Comparison of ENCODE assay signal across 7 cellular contexts in the genomic region with DNA sequence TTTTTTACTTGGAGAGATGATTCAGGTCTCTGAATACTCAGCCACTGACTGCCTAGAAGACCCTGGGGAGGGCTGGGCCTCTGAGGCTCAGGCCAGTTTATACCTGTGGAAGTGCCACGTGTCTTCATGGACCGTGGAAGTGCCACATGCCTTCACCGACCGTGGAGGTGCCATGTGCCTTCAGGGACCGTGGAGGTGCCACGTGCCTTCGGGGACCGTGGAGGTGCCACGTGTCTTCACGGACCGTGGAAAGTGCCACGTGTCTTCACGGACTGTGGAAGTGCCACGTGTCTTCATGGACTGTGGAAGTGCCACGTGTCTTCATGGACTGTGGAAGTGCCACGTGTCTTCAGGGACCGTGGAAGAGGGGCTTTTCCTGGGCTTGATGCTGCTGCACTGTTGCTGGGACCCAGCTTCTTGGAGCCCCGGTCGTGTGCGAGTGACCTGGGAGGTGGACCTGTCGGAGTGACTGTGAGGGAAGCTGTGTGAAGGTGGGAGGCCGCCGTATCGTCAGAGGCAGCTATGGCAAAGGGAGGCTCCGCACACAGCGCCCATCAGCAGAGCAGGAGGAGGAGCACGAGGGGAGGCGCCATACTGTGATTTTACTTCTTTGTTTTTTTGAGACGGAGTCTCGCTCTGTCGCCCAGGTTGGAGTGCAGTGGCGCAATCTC.
DNase-seq lines count a peak whose midpoint lies in the region; ATAC-seq and TF ChIP-seq lines count a peak whose summit lies in the region.
"Not testable (repeated sequence)": the region's sequence is repeated elsewhere in the genome, so short reads cannot be mapped to it uniquely, and the experiment has no call there.

No MANE protein-coding gene starts in this region.

- 95% methylated on average over 32 of the region's 32 CpGs for WGBS in heart right ventricle, 2 donors
- WGBS in suprapubic skin = 92% methylated on average over 28 of the region's 32 CpGs

- DNase-seq in CD8-positive, alpha-beta memory T cell; WTC11 (ENCODE audit: low spot score); activated T-cell treated with anti-CD3 and anti-CD28 coated beads, Interleukin-2, amount 50 U/mL, for 72 hours; central memory CD8-positive, alpha-beta T cell (ENCODE audit: low spot score in 2 of 2); heart right ventricle; suprapubic skin (ENCODE audit: low spot score in 2 of 2): not testable (repeated sequence)
- peak; percentile 27 for DNase-seq in natural killer cell

- H3K27ac ChIP-seq in CD8-positive, alpha-beta memory T cell (ENCODE audit: low read depth, low read length) = not testable (repeated sequence)
- H3K27ac ChIP-seq in heart right ventricle = peak overlapping the region in 7 of 10 donors; percentile 4 to 94 (median 83)
- peak overlapping the region; percentile 59 for H3K27ac ChIP-seq in suprapubic skin

- not testable (repeated sequence) for H3K36me3 ChIP-seq in CD8-positive, alpha-beta memory T cell (ENCODE audit: insufficient read depth, low read length); heart right ventricle; suprapubic skin

- H3K27me3 ChIP-seq in CD8-positive, alpha-beta memory T cell (ENCODE audit: insufficient read depth, low read length, poor library complexity, severe bottlenecking); heart right ventricle; suprapubic skin: not testable (repeated sequence)

- peak overlapping the region in 2 of 7 donors; percentile 23 to 52 for H3K4me3 Mint-ChIP-seq in CD8-positive, alpha-beta memory T cell
- not testable (repeated sequence) for H3K4me3 Mint-ChIP-seq in WTC11; activated T-cell treated with anti-CD3 and anti-CD28 coated beads, Interleukin-2, amount 50 U/mL, for 72 hours; central memory CD8-positive, alpha-beta T cell; natural killer cell

- peaks cover 13 to 22% (median 18%) of the 10 kb centered on the region in 3 donors for H3K4me1 Mint-ChIP-seq in CD8-positive, alpha-beta memory T cell
- H3K4me1 Mint-ChIP-seq in WTC11 (peaks cover 28% of the 10 kb centered on the region), natural killer cell (peaks cover 40 to 62% of the 10 kb centered on the region in 2 donors)
- peaks cover 46% of the 10 kb centered on the region for H3K4me1 Mint-ChIP-seq in activated T-cell treated with anti-CD3 and anti-CD28 coated beads, Interleukin-2, amount 50 U/mL, for 72 hours (ENCODE audit: low read depth)
- peaks cover 18% of the 10 kb centered on the region for H3K4me1 Mint-ChIP-seq in central memory CD8-positive, alpha-beta T cell

- CTCF ChIA-PET in CD8-positive, alpha-beta memory T cell (lab: Charles Lee); WTC11 (lab: Charles Lee): not testable (repeated sequence)

- H3K4me3 ChIP-seq in CD8-positive, alpha-beta memory T cell (ENCODE audit: low read length); heart right ventricle; suprapubic skin: not testable (repeated sequence)

- not testable (repeated sequence) for H3K9me3 Mint-ChIP-seq in CD8-positive, alpha-beta memory T cell; WTC11; activated T-cell treated with anti-CD3 and anti-CD28 coated beads, Interleukin-2, amount 50 U/mL, for 72 hours; central memory CD8-positive, alpha-beta T cell; natural killer cell

- H3K36me3 Mint-ChIP-seq in CD8-positive, alpha-beta memory T cell = peaks cover 0 to 50% (median 9%) of the 10 kb centered on the region in 3 donors
- H3K36me3 Mint-ChIP-seq in WTC11; central memory CD8-positive, alpha-beta T cell (ENCODE audit: insufficient read depth); natural killer cell: not testable (repeated sequence)
- peaks cover 0 to 11% of the 10 kb centered on the region in 2 donors for H3K36me3 Mint-ChIP-seq in activated T-cell treated with anti-CD3 and anti-CD28 coated beads, Interleukin-2, amount 50 U/mL, for 72 hours (ENCODE audit: insufficient read depth in 2 of 2)

- POLR2A ChIA-PET in CD8-positive, alpha-beta memory T cell (lab: Charles Lee); WTC11 (lab: Charles Lee): not testable (repeated sequence)

- peak overlapping the region in 6 of 8 donors; percentile 12 to 94 (median 38) for H3K27ac Mint-ChIP-seq in CD8-positive, alpha-beta memory T cell
- H3K27ac Mint-ChIP-seq in WTC11 (peak overlapping the region; percentile 99; the same call in 1 of the 2 replicates), natural killer cell (peak overlapping the region; percentile 83 to 94)
- H3K27ac Mint-ChIP-seq in activated T-cell treated with anti-CD3 and anti-CD28 coated beads, Interleukin-2, amount 50 U/mL, for 72 hours = peak overlapping the region; percentile 23
- H3K27ac Mint-ChIP-seq in central memory CD8-positive, alpha-beta T cell (ENCODE audit: low read depth) = peak overlapping the region; percentile 48

- H3K4me1 ChIP-seq in CD8-positive, alpha-beta memory T cell (ENCODE audit: insufficient read depth, low read length) = peaks cover 28% of the 10 kb centered on the region
- H3K4me1 ChIP-seq in heart right ventricle (peaks cover 5 to 37% (median 22%) of the 10 kb centered on the region in 9 donors), suprapubic skin (peaks cover 42% of the 10 kb centered on the region)

- not testable (repeated sequence) for H3K27me3 Mint-ChIP-seq in CD8-positive, alpha-beta memory T cell; WTC11 (ENCODE audit: low read depth); activated T-cell treated with anti-CD3 and anti-CD28 coated beads, Interleukin-2, amount 50 U/mL, for 72 hours (ENCODE audit: low read depth); central memory CD8-positive, alpha-beta T cell; natural killer cell (ENCODE audit: low read depth in 2 of 2)

- ATAC-seq in WTC11; activated T-cell treated with anti-CD3 and anti-CD28 coated beads, Interleukin-2, amount 50 U/mL, for 72 hours (replicated peaks in 1 of 2); central memory CD8-positive, alpha-beta T cell (replicated peaks; ENCODE audit: extremely low read depth, poor library complexity, severe bottlenecking); heart right ventricle: not testable (repeated sequence)
- peak; percentile 6 to 14 (median 9) for ATAC-seq in natural killer cell

- not testable (repeated sequence) for TF ChIP-seq EP300 in suprapubic skin (IDR thresholded peaks at IDR 0.05)

- TF ChIP-seq CTCF in WTC11 (IDR thresholded peaks at IDR 0.05); heart right ventricle (IDR thresholded peaks at IDR 0.05); natural killer cell (IDR thresholded peaks at IDR 0.05); suprapubic skin (IDR thresholded peaks at IDR 0.05): not testable (repeated sequence)

- intact Hi-C loops in heart right ventricle (cut with DNase I); natural killer cell (cut with micrococcal nuclease): not testable (repeated sequence)

- H3K9me3 ChIP-seq in CD8-positive, alpha-beta memory T cell (ENCODE audit: low read length); heart right ventricle; suprapubic skin: not testable (repeated sequence)

- TF ChIP-seq POLR2A in suprapubic skin (IDR thresholded peaks at IDR 0.05) = not testable (repeated sequence)

Comparison
In these comparisons a context has a peak if more than half of its experiments do, and no peak if none do; other contexts are left out.
1. H3K27ac Mint-ChIP-seq: peak in every context shown above with its lines; median percentile 99 in WTC11; 88 in natural killer cell; 48 in central memory CD8-positive, alpha-beta T cell; 38 in CD8-positive, alpha-beta memory T cell; 23 in activated T-cell treated with anti-CD3 and anti-CD28 coated beads, Interleukin-2, amount 50 U/mL, for 72 hours.